In the genomic region with DNA sequence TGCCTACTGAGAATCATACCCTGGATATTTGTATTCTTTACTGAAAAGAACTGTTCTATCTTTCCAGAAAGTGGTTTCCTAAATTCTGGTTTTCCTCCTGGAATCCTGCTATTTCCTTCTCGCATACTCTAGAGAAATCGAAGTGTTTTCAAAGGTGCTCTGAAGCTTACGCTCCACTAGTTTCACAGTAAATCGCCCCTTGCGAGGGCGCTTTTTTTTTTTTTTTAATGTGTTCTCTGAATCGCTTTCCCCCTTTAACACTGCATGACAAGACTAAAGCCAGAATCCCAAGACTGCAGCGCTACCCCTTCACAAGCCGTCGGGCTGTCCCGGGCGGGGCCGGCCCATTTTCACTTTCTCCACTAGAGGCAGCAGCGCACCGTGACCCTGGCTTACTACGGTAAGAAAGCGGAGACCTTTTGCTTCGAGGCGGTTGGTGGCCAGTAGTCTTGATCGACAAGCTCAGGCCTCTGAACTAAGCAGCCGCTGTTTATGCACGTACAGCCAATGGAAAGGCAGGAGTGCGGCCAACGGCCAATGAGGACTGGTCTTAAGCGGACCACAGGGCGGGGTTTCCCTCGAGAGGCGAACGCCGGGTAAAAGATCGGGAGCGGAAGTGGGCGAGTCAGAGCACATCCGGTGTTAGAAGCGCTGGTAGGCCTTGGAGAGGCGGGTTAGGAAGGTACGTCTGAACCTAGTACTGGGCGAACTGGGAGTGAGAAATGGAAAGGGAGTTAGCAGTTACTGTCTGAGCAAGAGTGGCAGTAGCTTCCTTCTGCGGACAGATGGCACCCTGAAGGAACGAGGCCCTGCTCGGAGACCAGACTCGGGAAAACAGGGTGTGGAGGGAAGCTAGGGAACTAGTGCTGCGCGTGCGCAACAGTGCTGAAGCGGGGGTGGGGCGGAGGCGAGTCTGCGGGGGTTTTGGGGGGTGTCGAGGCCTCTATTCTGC, we compare ENCODE assay signal across 8 cellular contexts. TPM values are rescaled to one million over a fixed set of nuclear protein-coding genes. Genes with fewer than 3 reads are reported as not detected.
DNase-seq lines count a peak whose midpoint lies in the region; ATAC-seq and TF ChIP-seq lines count a peak whose summit lies in the region.

A gene with protein sequence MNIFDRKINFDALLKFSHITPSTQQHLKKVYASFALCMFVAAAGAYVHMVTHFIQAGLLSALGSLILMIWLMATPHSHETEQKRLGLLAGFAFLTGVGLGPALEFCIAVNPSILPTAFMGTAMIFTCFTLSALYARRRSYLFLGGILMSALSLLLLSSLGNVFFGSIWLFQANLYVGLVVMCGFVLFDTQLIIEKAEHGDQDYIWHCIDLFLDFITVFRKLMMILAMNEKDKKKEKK (plus strand): TSS at position 628 of the 952 bp plus-strand sequence. CDS start 10,937 bp downstream, outside the sequence.

- peaks cover 54% of the 10 kb centered on the region for H3K36me3 Mint-ChIP-seq in activated T-helper 17 cell treated with anti-CD3 and anti-CD28 coated beads, Interleukin-2, amount 50 U/mL, for 72 hours (ENCODE audit: low read depth)
- H3K36me3 Mint-ChIP-seq in naive thymus-derived CD8-positive, alpha-beta T cell: peaks cover 0 to 21% (median 0%) of the 10 kb centered on the region in 3 donors

- H3K4me3 ChIP-seq in GM23248 (peak within 1 kb of the TSS; percentile 93), fibroblast of lung (replicated peaks in 1 of 4; ENCODE audit: control extremely low read depth in 1 of 4, insufficient read depth in 1 of 4, low read depth in 3 of 4, low read length in 4 of 4) (peak within 1 kb of the TSS; percentile 93 to 98 (median 96))

- H3K9ac ChIP-seq in GM23248 (peak within 1 kb of the TSS; percentile 95), fibroblast of lung (ENCODE audit: insufficient read depth, low read length) (peak within 1 kb of the TSS; percentile 94)

- H3K27ac ChIP-seq in GM23248 (peak within 1 kb of the TSS; percentile 94), fibroblast of lung (ENCODE audit: insufficient read depth, low read length) (peak within 1 kb of the TSS; percentile 99)

- H3K9me2 ChIP-seq in GM23248 (ENCODE audit: insufficient read depth): no peaks in the 10 kb centered on the region

- H3K4me2 ChIP-seq in GM23248 (ENCODE audit: unreplicated experiment) (peak within 1 kb of the TSS; percentile 91), fibroblast of lung (ENCODE audit: extremely low read depth, insufficient read depth, low read length) (peak within 1 kb of the TSS; percentile 79)

- no peaks in the 10 kb centered on the region for H3K27me3 ChIP-seq in GM23248 (replicated peaks; ENCODE audit: insufficient read depth)
- no peaks in the 10 kb centered on the region for H3K27me3 ChIP-seq in fibroblast of lung (ENCODE audit: control insufficient read depth, insufficient read depth, low read length)

- peak within 1 kb of the TSS; percentile 89 for H3K4me3 Mint-ChIP-seq in activated T-helper 17 cell treated with anti-CD3 and anti-CD28 coated beads, Interleukin-2, amount 50 U/mL, for 72 hours
- H3K4me3 Mint-ChIP-seq in naive thymus-derived CD8-positive, alpha-beta T cell: peak within 1 kb of the TSS; percentile 87 to 99 (median 97)

- peaks cover 33% of the 10 kb centered on the region for H4K20me1 ChIP-seq in GM23248 (ENCODE audit: insufficient read depth)
- peaks cover 7% of the 10 kb centered on the region for H4K20me1 ChIP-seq in fibroblast of lung (ENCODE audit: control insufficient read depth, extremely low read depth, insufficient read depth, low read length)

- H3K27ac Mint-ChIP-seq in activated T-helper 17 cell treated with anti-CD3 and anti-CD28 coated beads, Interleukin-2, amount 50 U/mL, for 72 hours: peak within 1 kb of the TSS; percentile 99
- peak within 1 kb of the TSS; percentile 97 to 100 (median 98) for H3K27ac Mint-ChIP-seq in naive thymus-derived CD8-positive, alpha-beta T cell

- H3F3A ChIP-seq in GM23248 (ENCODE audit: insufficient read depth): peaks cover 11% of the 10 kb centered on the region; the same call in 1 of the 2 replicates

- peak; percentile 86 for TF ChIP-seq CTCF in fibroblast of lung (conservative IDR thresholded peaks at IDR 0.05 in 1 of 2, IDR thresholded peaks at IDR 0.05 in 1 of 2; ENCODE audit: low read depth in 1 of 2, low read length in 2 of 2)

- in situ Hi-C loops in GM23248 (cut with MboI): no loop called here

- H3K36me3 ChIP-seq in GM23248 (ENCODE audit: low read depth): no peaks in the 10 kb centered on the region
- H3K36me3 ChIP-seq in fibroblast of lung (ENCODE audit: control insufficient read depth, insufficient read depth, low read length): no peaks in the 10 kb centered on the region

- H2AFZ ChIP-seq in GM23248 (peak within 1 kb of the TSS; percentile 85), fibroblast of lung (ENCODE audit: low read length) (peak within 1 kb of the TSS; percentile 82)

- H3K79me2 ChIP-seq in GM23248 (ENCODE audit: insufficient read depth) (peaks cover 46% of the 10 kb centered on the region), fibroblast of lung (ENCODE audit: control insufficient read depth, insufficient read depth, low read length) (peaks cover 46% of the 10 kb centered on the region)

- H3K4me1 Mint-ChIP-seq in activated T-helper 17 cell treated with anti-CD3 and anti-CD28 coated beads, Interleukin-2, amount 50 U/mL, for 72 hours: peaks cover 23% of the 10 kb centered on the region
- peaks cover 19 to 49% (median 42%) of the 10 kb centered on the region in 4 donors for H3K4me1 Mint-ChIP-seq in naive thymus-derived CD8-positive, alpha-beta T cell

- POLR2A ChIA-PET in naive thymus-derived CD8-positive, alpha-beta T cell (lab: Charles Lee): interaction anchor here (0.5 to 2.2 kb wide), 34 partner anchors 9 to 611 kb away, joined by 3 to 47 read pairs (median 6); partner anchors contain the start of genes BCDIN3D, CERS5, FMNL3 and NCKAP5L

- peak; percentile 100 for DNase-seq in Daoy (ENCODE audit: low read depth)
- DNase-seq in GM23248: peak; percentile 100
- DNase-seq in LHCN-M2 (ENCODE audit: low read depth): peak; percentile 100
- peak; percentile 99 for DNase-seq in RPMI8226
- peak; percentile 100 for DNase-seq in fibroblast of lung (ENCODE audit: low read depth in 2 of 2)
- peak; percentile 90 to 100 (median 98) for DNase-seq in naive thymus-derived CD8-positive, alpha-beta T cell
- peak; percentile 99 for DNase-seq in stimulated activated naive CD4-positive, alpha-beta T cell treated with Interleukin-2 at 50 U/mL for 16 hours (lab: John Stamatoyannopoulos, UW)

- H3K9me3 Mint-ChIP-seq in activated T-helper 17 cell treated with anti-CD3 and anti-CD28 coated beads, Interleukin-2, amount 50 U/mL, for 72 hours: no peaks in the 10 kb centered on the region
- peaks cover 0 to 3% (median 0%) of the 10 kb centered on the region in 9 donors for H3K9me3 Mint-ChIP-seq in naive thymus-derived CD8-positive, alpha-beta T cell

- peaks cover 15% of the 10 kb centered on the region for H3K4me1 ChIP-seq in GM23248 (ENCODE audit: insufficient read depth)
- H3K4me1 ChIP-seq in fibroblast of lung (ENCODE audit: control insufficient read depth, extremely low read depth, insufficient read depth, low read length): no peaks in the 10 kb centered on the region

- H3K27me3 Mint-ChIP-seq in activated T-helper 17 cell treated with anti-CD3 and anti-CD28 coated beads, Interleukin-2, amount 50 U/mL, for 72 hours: no peaks in the 10 kb centered on the region
- peaks cover 0 to 3% (median 0%) of the 10 kb centered on the region in 5 donors for H3K27me3 Mint-ChIP-seq in naive thymus-derived CD8-positive, alpha-beta T cell

- H3K9me3 ChIP-seq in GM23248 (ENCODE audit: low read depth) (no peaks in the 10 kb centered on the region), fibroblast of lung (ENCODE audit: control insufficient read depth, insufficient read depth, low read depth, low read length) (no peaks in the 10 kb centered on the region)

- ATAC-seq in activated T-helper 17 cell treated with anti-CD3 and anti-CD28 coated beads, Interleukin-2, amount 50 U/mL, for 72 hours (replicated peaks): peak; percentile 92
- peak; percentile 88 to 92 for ATAC-seq in naive thymus-derived CD8-positive, alpha-beta T cell

- 3 to 4% methylated on average over 48 to 50 of the region's 50 CpGs for WGBS in GM23248 (ENCODE audit: low coverage in 1 of 2, low lambda C conversion rate in 2 of 2, missing lambda C conversion rate in 2 of 2), 2 experiments

RNA-seq across cellular contexts. Expression of the gene that starts here (rescaled TPM):
- total RNA-seq in Daoy (2014; rRNA removed; shearing (Covaris generic)): 379 and 454 TPM in 2 replicates
- 461 and 510 TPM in 2 replicates for total RNA-seq in GM23248 (2014; rRNA removed; shearing (Covaris generic))
- polyA plus RNA-seq in GM23248 (2016; fragmentation: Nextera tagmentation; extraction: Ambion mirVana) (889 and 891 TPM in 2 replicates), fibroblast of lung (830 and 879 TPM in 2 replicates)
- total RNA-seq in LHCN-M2 (2014; rRNA removed) (413 and 429 TPM in 2 replicates), fibroblast of lung (369 and 432 TPM in 2 replicates)
- 355 TPM for polyA plus RNA-seq in LHCN-M2 (2012)
- 100 to 1,000 TPM; 407 to 411 TPM for total RNA-seq in activated T-helper 17 cell treated with anti-CD3 and anti-CD28 coated beads, Interleukin-2, amount 50 U/mL, for 72 hours
- polyA plus RNA-seq in fibroblast of lung (2012): 399 and 442 TPM in 2 replicates
- polyA minus RNA-seq in fibroblast of lung (ENCODE audit: low replicate concordance): 330 and 380 TPM in 2 replicates
- total RNA-seq in naive thymus-derived CD8-positive, alpha-beta T cell: 100 to 1,000 TPM; 380 to 412 TPM
- polyA plus RNA-seq in naive thymus-derived CD8-positive, alpha-beta T cell: 1,000 to 10,000 TPM in 1 of 3 donors, 100 to 1,000 TPM in 2; 817 to 1,126 (median 845) TPM

Comparison
In these comparisons a context has a peak if more than half of its experiments do, and no peak if none do; other contexts are left out.
1. Peak in every context shown above with its lines: DNase-seq, ATAC-seq, H3K4me3 ChIP-seq and H3K27ac ChIP-seq.